Comparison of ENCODE assay signal across 21 cellular contexts in the genomic region with DNA sequence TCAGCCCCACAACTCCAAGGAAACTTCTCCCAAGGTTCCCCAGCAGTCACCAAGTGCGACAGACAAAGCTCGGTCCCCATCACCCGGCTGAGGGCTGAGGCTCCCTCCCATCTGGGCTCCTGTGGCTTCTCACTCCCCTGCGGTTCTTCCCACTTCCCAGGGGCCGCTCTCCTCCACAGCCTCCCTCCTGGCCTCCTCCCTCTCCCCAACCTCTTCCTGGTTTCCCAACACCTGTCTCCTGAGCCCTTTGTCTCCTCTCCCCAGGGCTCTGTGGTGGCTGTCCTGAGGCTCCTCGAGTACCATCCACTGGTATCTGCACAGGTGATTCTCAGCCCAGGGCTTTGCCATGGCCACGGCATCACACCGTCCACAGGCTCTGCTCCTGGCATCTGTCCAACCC.
DNase-seq lines count a peak whose midpoint lies in the region.
"Had no signal": no experiment of that assay in that cellular context is flagged by ENCODE, and none has a peak within 500 bp of the region (broad histone marks: within the 10 kb centered on the region; RNA-seq: fewer than 3 reads in every experiment).

No MANE protein-coding gene starts in this region.

- no peaks in the 10 kb centered on the region for H3K27me3 ChIP-seq in BLaER1
- H3K27me3 ChIP-seq in BLaER1 treated with 17β-estradiol and CSF1 and Interleukin-3, amounts not matched to agents 10 nM and 100 nM, result no peaks in the 10 kb centered on the region

- H4K20me1 ChIP-seq in BLaER1, result no peaks in the 10 kb centered on the region
- H4K20me1 ChIP-seq in BLaER1 treated with 17β-estradiol and CSF1 and Interleukin-3, amounts not matched to agents 10 nM and 100 nM, result no peaks in the 10 kb centered on the region

- peak; percentile 61 for DNase-seq in NCI-H345 (lab: John Stamatoyannopoulos, UW)
- DNase-seq in UCSD-AML1 (lab: John Stamatoyannopoulos, UW; ENCODE audit: unreplicated experiment), result peak; percentile 74
- no peak for DNase-seq in AG08396 (ENCODE audit: low spot score)
- DNase-seq in NCI-H2171 (lab: John Stamatoyannopoulos, UW), result no peak
- no peak for DNase-seq in cortex of kidney (lab: John Stamatoyannopoulos, UW)
- DNase-seq: ACHN, AML-193, Caco-2, GF-D8, GOT3, KG1, NCI-H146, NCI-H2029 treated with DMSO at 0.1 percent for 48 hours, NCI-H446, NCI-H748 treated with DMSO at 0.1 percent for 48 hours, SIG-M5, T-helper 1 cell, T-helper 9 cell had no signal

- no peaks in the 10 kb centered on the region for H3K9me3 ChIP-seq in BLaER1
- no peaks in the 10 kb centered on the region for H3K9me3 ChIP-seq in BLaER1 treated with 17β-estradiol and CSF1 and Interleukin-3, amounts not matched to agents 10 nM and 100 nM (replicated peaks in 1 of 11)
- H3K9me3 ChIP-seq: Caco-2 had no signal

- peaks cover 14% of the 10 kb centered on the region for H3K4me1 ChIP-seq in BLaER1
- H3K4me1 ChIP-seq in BLaER1 treated with 17β-estradiol and CSF1 and Interleukin-3, amounts not matched to agents 10 nM and 100 nM, result peaks cover 12 to 31% (median 16%) of the 10 kb centered on the region in 10 experiments
- H3K4me1 ChIP-seq: Caco-2 had no signal

- H3K4me3 ChIP-seq in BLaER1, result no peak overlapping the region
- peak overlapping the region in 1 of 10 experiments; percentile 28; a peak in 1 of 20 replicates for H3K4me3 ChIP-seq in BLaER1 treated with 17β-estradiol and CSF1 and Interleukin-3, amounts not matched to agents 10 nM and 100 nM
- H3K4me3 ChIP-seq: GM12878 had no signal

- H3K36me3 ChIP-seq in BLaER1, result no peaks in the 10 kb centered on the region
- H3K36me3 ChIP-seq in BLaER1 treated with 17β-estradiol and CSF1 and Interleukin-3, amounts not matched to agents 10 nM and 100 nM, result no peaks in the 10 kb centered on the region

- H3K27ac ChIP-seq in BLaER1, result no peak overlapping the region
- H3K27ac ChIP-seq in BLaER1 treated with 17β-estradiol and CSF1 and Interleukin-3, amounts not matched to agents 10 nM and 100 nM, result no peak overlapping the region

- peak overlapping the region; percentile 60 for H3K4me2 ChIP-seq in BLaER1
- peak overlapping the region; percentile 32 to 88 (median 67) for H3K4me2 ChIP-seq in BLaER1 treated with 17β-estradiol and CSF1 and Interleukin-3, amounts not matched to agents 10 nM and 100 nM

- no peak overlapping the region for H3K9ac ChIP-seq in BLaER1
- H3K9ac ChIP-seq in BLaER1 treated with 17β-estradiol and CSF1 and Interleukin-3, amounts not matched to agents 10 nM and 100 nM, result peak overlapping the region in 1 of 11 experiments; percentile 33; a peak in 1 of 22 replicates

Comparison
In these comparisons a context has a peak if more than half of its experiments do, and no peak if none do; other contexts are left out.
1. DNase-seq: peak in NCI-H345 (single experiment) and UCSD-AML1 (single experiment); none in AG08396 (single experiment), NCI-H2171 (single experiment) and cortex of kidney (single experiment).